8 cellular contexts compared by ENCODE assay signal in the genomic region with DNA sequence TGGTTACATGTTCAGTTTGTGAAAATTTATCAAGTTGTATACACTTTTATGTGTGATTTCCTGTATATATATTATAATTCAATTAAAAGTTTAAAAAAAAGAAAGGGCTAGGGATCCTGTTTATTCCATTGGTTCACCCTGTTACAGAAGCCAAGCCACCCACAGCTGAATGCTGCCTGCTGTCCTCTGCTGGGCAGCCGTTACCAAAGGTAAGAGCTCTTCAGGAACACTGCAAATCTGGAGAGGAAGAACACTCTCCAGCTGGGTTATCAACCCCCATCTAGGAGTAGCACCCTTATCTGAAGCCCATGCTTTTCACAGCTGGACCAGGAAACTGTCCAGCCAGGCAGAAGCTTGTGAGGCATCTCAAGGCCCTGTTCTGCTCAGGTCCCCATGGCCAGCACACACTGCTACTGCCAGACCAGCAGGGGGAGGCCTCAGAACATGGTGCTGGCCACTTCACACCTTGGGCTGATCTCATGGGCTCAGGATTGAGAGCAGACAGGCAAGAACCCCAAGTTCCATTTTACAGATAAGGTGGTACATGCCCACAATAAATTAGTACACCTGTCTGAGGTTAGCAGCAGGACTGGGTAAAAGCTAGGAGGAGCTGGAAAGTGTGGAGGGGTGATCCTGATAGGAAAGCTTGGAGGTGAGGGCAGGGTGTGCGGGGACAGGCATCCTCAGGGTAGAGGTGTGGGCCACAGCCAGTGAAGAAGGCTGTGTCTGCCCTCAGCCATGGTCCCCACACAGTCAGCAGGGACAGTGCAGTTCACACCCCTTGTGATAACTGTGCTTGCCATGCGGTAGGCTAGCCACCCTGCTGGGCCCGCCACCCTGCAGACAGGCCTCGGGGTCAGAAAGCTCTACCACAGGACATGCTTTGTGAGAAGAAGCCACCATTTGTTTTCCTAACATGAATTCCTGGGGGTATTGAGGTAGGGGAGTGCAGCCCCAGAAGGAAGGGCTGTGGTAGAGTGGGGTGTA. TPM values are rescaled to one million over a fixed set of nuclear protein-coding genes. Genes with fewer than 3 reads are reported as not detected.
DNase-seq lines count a peak whose midpoint lies in the region; ATAC-seq and TF ChIP-seq lines count a peak whose summit lies in the region.

No MANE protein-coding gene starts in this region.

- no peak overlapping the region for H3K27ac ChIP-seq in CD4-positive, CD25-positive, alpha-beta regulatory T cell (ENCODE audit: insufficient read depth, low read length, poor library complexity, severe bottlenecking)
- H3K27ac ChIP-seq in heart right ventricle, result peak overlapping the region in 1 of 10 donors; percentile 12

- peak overlapping the region; percentile 32 to 71 (median 53) for H3K27ac Mint-ChIP-seq in CD4-positive, CD25-positive, alpha-beta regulatory T cell

- peak; percentile 36 to 75 (median 66) for TF ChIP-seq CTCF in heart right ventricle (IDR thresholded peaks at IDR 0.05)

- H3K9me3 ChIP-seq in CD4-positive, CD25-positive, alpha-beta regulatory T cell (ENCODE audit: control insufficient read depth in 2 of 2, low read length in 2 of 2), result no peaks in the 10 kb centered on the region
- no peaks in the 10 kb centered on the region for H3K9me3 ChIP-seq in heart right ventricle

- no peaks in the 10 kb centered on the region for H3K27me3 ChIP-seq in CD4-positive, CD25-positive, alpha-beta regulatory T cell (ENCODE audit: control insufficient read depth, insufficient read depth, low read length)
- H3K27me3 ChIP-seq in heart right ventricle, result no peaks in the 10 kb centered on the region

- H3K4me1 ChIP-seq in CD4-positive, CD25-positive, alpha-beta regulatory T cell (ENCODE audit: control insufficient read depth, insufficient read depth, low read length, poor library complexity, severe bottlenecking), result no peaks in the 10 kb centered on the region
- H3K4me1 ChIP-seq in heart right ventricle, result peaks cover 4 to 43% (median 27%) of the 10 kb centered on the region in 9 donors

- peaks cover 0 to 2% (median 0%) of the 10 kb centered on the region in 7 donors for H3K9me3 Mint-ChIP-seq in CD4-positive, CD25-positive, alpha-beta regulatory T cell

- no peak overlapping the region for H3K4me3 Mint-ChIP-seq in CD4-positive, CD25-positive, alpha-beta regulatory T cell

- intact Hi-C loops in heart right ventricle (cut with DNase I), result loop anchor here in 7 of 10 donors (10.0 kb wide), 4 partner anchors 64 to 144 kb away; partner anchors contain the start of genes ATPAF2 (in 5 of the 7), GID4 (in 5 of the 7), DRC3 (in 1 of the 7) and TOM1L2 (in 1 of the 7)

- no peaks in the 10 kb centered on the region for H3K27me3 Mint-ChIP-seq in CD4-positive, CD25-positive, alpha-beta regulatory T cell

- POLR2A ChIA-PET in HEK293T (lab: Yijun Ruan, JAX), result interaction anchor here (1.1 to 2.4 kb wide), 3 partner anchors 28 to 142 kb away, joined by 3 to 7 read pairs (median 6); partner anchors contain the start of gene SREBF1

- DNase-seq in CD4-positive, CD25-positive, alpha-beta regulatory T cell, result peak; percentile 16 to 73 (median 62)
- peak; percentile 67 for DNase-seq in HEK293T (ENCODE audit: extremely low spot score)
- DNase-seq in RPMI8226, result peak; percentile 86
- DNase-seq in activated naive CD4-positive, alpha-beta T cell treated with anti-CD3 and anti-CD28 coated beads, Interleukin-2, amount 50 U/mL, for 16 hours, result peak; percentile 46
- peak; percentile 38 to 42 for DNase-seq in heart right ventricle
- DNase-seq in stimulated activated CD4-positive, alpha-beta T cell treated with anti-CD3 and anti-CD28 coated beads, Interleukin-12 subunit alpha, Interleukin-12 subunit beta, amount 100 ng/mL, for 4 hours, result peak; percentile 20

- H3K36me3 Mint-ChIP-seq in CD4-positive, CD25-positive, alpha-beta regulatory T cell, result peaks cover 39% of the 10 kb centered on the region

- 91 to 94% methylated on average over 5 of the region's 5 CpGs for WGBS in heart right ventricle, 2 donors

- CTCF ChIA-PET in HEK293T (lab: Yijun Ruan, JAX), result interaction anchor here (0.7 to 4.6 kb wide), 17 partner anchors 9 to 309 kb away, joined by 3 to 55 read pairs (median 4); no protein-coding TSS in a partner anchor

- ATAC-seq in CD4-positive, CD25-positive, alpha-beta regulatory T cell (ENCODE audit: low read depth in 2 of 2), result peak; percentile 66 to 83
- ATAC-seq in heart right ventricle, result peak; percentile 49 to 76 (median 66)
- ATAC-seq in GM18519 (IDR thresholded peaks at IDR 0.05; ENCODE audit: low FRiP score, unreplicated experiment), result no peak
- ATAC-seq in HG02642 (IDR thresholded peaks at IDR 0.05; ENCODE audit: poor library complexity, unreplicated experiment), result no peak

- H3K4me1 Mint-ChIP-seq in CD4-positive, CD25-positive, alpha-beta regulatory T cell, result peaks cover 0 to 6% (median 2%) of the 10 kb centered on the region in 4 donors

- H3K4me3 ChIP-seq in CD4-positive, CD25-positive, alpha-beta regulatory T cell (ENCODE audit: low read depth, low read length), result no peak overlapping the region
- no peak overlapping the region for H3K4me3 ChIP-seq in heart right ventricle

- H3K36me3 ChIP-seq in CD4-positive, CD25-positive, alpha-beta regulatory T cell (ENCODE audit: control insufficient read depth, insufficient read depth, low read length), result peaks cover 45% of the 10 kb centered on the region
- H3K36me3 ChIP-seq in heart right ventricle, result peaks cover 0 to 61% (median 11%) of the 10 kb centered on the region in 9 donors

TF ChIP-seq in HEK293T, 16 proteins besides CTCF, POLR2A, EP300 and RAD21:
- peak; percentile 48 for TF ChIP-seq L3MBTL2 (conservative IDR thresholded peaks at IDR 0.05)
- TF ChIP-seq SUZ12 (IDR thresholded peaks at IDR 0.05), result no peak
- TF ChIP-seq TARDBP (IDR thresholded peaks at IDR 0.05), result no peak

RNA-seq across cellular contexts. Expression of gene SREBF1, which starts 54.3 kb away (rescaled TPM):
- 141 TPM for total RNA-seq in CD4-positive, CD25-positive, alpha-beta regulatory T cell
- 1 to 10 TPM; 4.5 to 6.7 (median 6.0) TPM for polyA plus RNA-seq in CD4-positive, CD25-positive, alpha-beta regulatory T cell
- 10 to 100 TPM in 8 of 10 donors, 1 to 10 TPM in 2; 9.0 to 44.1 (median 16.4) TPM for total RNA-seq in heart right ventricle
- 10 to 100 TPM; 49.0 to 61.2 TPM for polyA plus RNA-seq in heart right ventricle

Comparison
In these comparisons a context has a peak if more than half of its experiments do, and no peak if none do; other contexts are left out.
1. ATAC-seq: peak in CD4-positive, CD25-positive, alpha-beta regulatory T cell (2 of 2) and heart right ventricle (8 of 8); none in GM18519 (single experiment) and HG02642 (single experiment).
2. DNase-seq: peak in every context shown above with its lines; median percentile 86 in RPMI8226; 67 in HEK293T; 62 in CD4-positive, CD25-positive, alpha-beta regulatory T cell; 46 in activated naive CD4-positive, alpha-beta T cell treated with anti-CD3 and anti-CD28 coated beads, Interleukin-2, amount 50 U/mL, for 16 hours; 40 in heart right ventricle; 20 in stimulated activated CD4-positive, alpha-beta T cell treated with anti-CD3 and anti-CD28 coated beads, Interleukin-12 subunit alpha, Interleukin-12 subunit beta, amount 100 ng/mL, for 4 hours.